ENCODE assay signal across 22 cellular contexts in the genomic region with DNA sequence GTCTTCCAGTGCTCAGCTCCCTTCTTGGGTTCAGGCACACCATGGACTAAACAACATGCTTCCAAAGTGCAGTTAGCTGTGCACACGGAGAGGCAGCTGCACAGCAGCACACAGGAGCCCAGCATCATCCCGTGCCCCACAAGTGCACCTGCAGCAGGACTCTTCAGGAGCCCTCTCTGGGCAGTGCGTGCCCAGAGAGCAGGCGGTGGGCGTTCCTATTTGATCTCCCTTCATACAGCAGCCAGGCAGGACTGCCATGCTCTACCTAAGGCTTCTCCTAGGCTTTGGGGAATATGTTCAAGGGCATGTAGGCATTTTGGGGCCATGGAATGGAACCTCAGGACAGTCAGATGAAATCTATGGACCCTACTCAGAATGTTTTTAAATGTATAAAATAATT. TPM values are rescaled to one million over a fixed set of nuclear protein-coding genes. Genes with fewer than 3 reads are reported as not detected.
A peak's percentile ranks its signal among the peaks of the same experiment; 100 is the strongest.
DNase-seq lines count a peak whose midpoint lies in the region; ATAC-seq and TF ChIP-seq lines count a peak whose summit lies in the region.
"Had no signal": no experiment of that assay in that cellular context is flagged by ENCODE, and none has a peak within 500 bp of the region (broad histone marks: within the 10 kb centered on the region; RNA-seq: fewer than 3 reads in every experiment).

No MANE protein-coding gene starts in this region.

- H3K27ac ChIP-seq in osteoblast (ENCODE audit: low read depth, low read length) (no peak overlapping the region), substantia nigra (ENCODE audit: low read depth, low read length, poor library complexity, severe bottlenecking) (no peak overlapping the region)

- ATAC-seq in activated CD8-positive, alpha-beta T cell treated with anti-CD3 and anti-CD28 coated beads, Interleukin-2, amount 10 ng/mL, durations not matched to agents 7 days and 5 days, result no peak
- ATAC-seq in activated CD8-positive, alpha-beta T cell treated with anti-CD3 and anti-CD28 coated beads for 36 hours, result no peak
- ATAC-seq: GM12878, HepG2 had no signal

- H3K4me1 ChIP-seq in osteoblast (ENCODE audit: insufficient read depth, low read length), result no peaks in the 10 kb centered on the region

- H3K27me3 Mint-ChIP-seq in activated CD8-positive, alpha-beta T cell treated with anti-CD3 and anti-CD28 coated beads, Interleukin-2, amount 10 ng/mL, durations not matched to agents 7 days and 5 days (ENCODE audit: low read depth), result peaks cover 9% of the 10 kb centered on the region
- peaks cover 6% of the 10 kb centered on the region for H3K27me3 Mint-ChIP-seq in activated CD8-positive, alpha-beta T cell treated with anti-CD3 and anti-CD28 coated beads for 36 hours
- H3K27me3 Mint-ChIP-seq in activated CD4-positive, alpha-beta T cell treated with anti-CD3 and anti-CD28 coated beads, Interleukin-2, amount 10 ng/mL, durations not matched to agents 7 days and 5 days, result peaks cover 9% of the 10 kb centered on the region
- H3K27me3 Mint-ChIP-seq: CD4-positive, CD25-positive, alpha-beta regulatory T cell had no signal

- no peaks in the 10 kb centered on the region for H3K9me3 Mint-ChIP-seq in activated CD8-positive, alpha-beta T cell treated with anti-CD3 and anti-CD28 coated beads, Interleukin-2, amount 10 ng/mL, durations not matched to agents 7 days and 5 days (ENCODE audit: insufficient read depth)
- H3K9me3 Mint-ChIP-seq in activated CD8-positive, alpha-beta T cell treated with anti-CD3 and anti-CD28 coated beads for 36 hours, result no peaks in the 10 kb centered on the region
- H3K9me3 Mint-ChIP-seq in activated CD4-positive, alpha-beta T cell treated with anti-CD3 and anti-CD28 coated beads, Interleukin-2, amount 10 ng/mL, durations not matched to agents 7 days and 5 days, result no peaks in the 10 kb centered on the region
- H3K9me3 Mint-ChIP-seq: CD8-positive, alpha-beta memory T cell had no signal

- no peaks in the 10 kb centered on the region for H3K4me1 Mint-ChIP-seq in activated CD8-positive, alpha-beta T cell treated with anti-CD3 and anti-CD28 coated beads, Interleukin-2, amount 10 ng/mL, durations not matched to agents 7 days and 5 days (ENCODE audit: low read depth)
- H3K4me1 Mint-ChIP-seq in activated CD8-positive, alpha-beta T cell treated with anti-CD3 and anti-CD28 coated beads for 36 hours (ENCODE audit: low read depth), result no peaks in the 10 kb centered on the region
- H3K4me1 Mint-ChIP-seq in activated CD4-positive, alpha-beta T cell treated with anti-CD3 and anti-CD28 coated beads, Interleukin-2, amount 10 ng/mL, durations not matched to agents 7 days and 5 days, result no peaks in the 10 kb centered on the region
- H3K4me1 Mint-ChIP-seq: CD8-positive, alpha-beta memory T cell had no signal

- intact Hi-C loops in activated CD8-positive, alpha-beta T cell treated with anti-CD3 and anti-CD28 coated beads for 36 hours (cut with micrococcal nuclease), result no loop called here

- peak; percentile 3 for DNase-seq in activated CD8-positive, alpha-beta T cell treated with anti-CD3 and anti-CD28 coated beads, Interleukin-2, amount 10 ng/mL, durations not matched to agents 7 days and 5 days
- DNase-seq in activated CD8-positive, alpha-beta T cell treated with anti-CD3 and anti-CD28 coated beads for 36 hours, result no peak
- DNase-seq in epidermal melanocyte (ENCODE audit: insufficient read length, low spot score), result peak; percentile 8
- peak; percentile 59 for DNase-seq in osteoblast (ENCODE audit: insufficient read length, low spot score, missing footprints)
- no peak for DNase-seq in substantia nigra (lab: John Stamatoyannopoulos, UW)
- no peak for DNase-seq in nucleus accumbens (lab: John Stamatoyannopoulos, UW)
- DNase-seq in activated CD4-positive, alpha-beta T cell treated with anti-CD3 and anti-CD28 coated beads, Interleukin-2, amount 10 ng/mL, durations not matched to agents 7 days and 5 days, result no peak
- DNase-seq: ACHN; BE2C; C1 segment of cervical spinal cord; CD4-positive, CD25-positive, alpha-beta regulatory T cell; CD8-positive, alpha-beta memory T cell; COR-L47; DMS 273 treated with DMSO at 0.1 percent for 48 hours; DMS53; DND-41; EL; GOT3; H7 had no signal

- no peaks in the 10 kb centered on the region for H3K79me2 ChIP-seq in osteoblast (ENCODE audit: insufficient read depth, low read length)

- no peak for TF ChIP-seq CTCF in activated CD8-positive, alpha-beta T cell treated with anti-CD3 and anti-CD28 coated beads for 36 hours (IDR thresholded peaks at IDR 0.05)
- TF ChIP-seq CTCF in osteoblast (IDR thresholded peaks at IDR 0.05; ENCODE audit: extremely low read depth, low read depth, low read length), result no peak

- POLR2A ChIA-PET in activated CD8-positive, alpha-beta T cell treated with anti-CD3 and anti-CD28 coated beads, Interleukin-2, amount 10 ng/mL, durations not matched to agents 7 days and 5 days (lab: Charles Lee), result no interaction called here
- POLR2A ChIA-PET in activated CD8-positive, alpha-beta T cell treated with anti-CD3 and anti-CD28 coated beads for 36 hours (lab: Charles Lee), result no interaction called here
- POLR2A ChIA-PET in activated CD4-positive, alpha-beta T cell treated with anti-CD3 and anti-CD28 coated beads, Interleukin-2, amount 10 ng/mL, durations not matched to agents 7 days and 5 days (lab: Charles Lee), result no interaction called here

- CTCF ChIA-PET in activated CD8-positive, alpha-beta T cell treated with anti-CD3 and anti-CD28 coated beads, Interleukin-2, amount 10 ng/mL, durations not matched to agents 7 days and 5 days (lab: Charles Lee), result no interaction called here
- CTCF ChIA-PET in activated CD8-positive, alpha-beta T cell treated with anti-CD3 and anti-CD28 coated beads for 36 hours (lab: Charles Lee), result no interaction called here
- CTCF ChIA-PET in activated CD4-positive, alpha-beta T cell treated with anti-CD3 and anti-CD28 coated beads, Interleukin-2, amount 10 ng/mL, durations not matched to agents 7 days and 5 days (lab: Charles Lee), result no interaction called here

- H3K36me3 Mint-ChIP-seq in activated CD8-positive, alpha-beta T cell treated with anti-CD3 and anti-CD28 coated beads, Interleukin-2, amount 10 ng/mL, durations not matched to agents 7 days and 5 days (ENCODE audit: low read depth), result no peaks in the 10 kb centered on the region
- H3K36me3 Mint-ChIP-seq in activated CD8-positive, alpha-beta T cell treated with anti-CD3 and anti-CD28 coated beads for 36 hours (ENCODE audit: low read depth), result no peaks in the 10 kb centered on the region
- H3K36me3 Mint-ChIP-seq in activated CD4-positive, alpha-beta T cell treated with anti-CD3 and anti-CD28 coated beads, Interleukin-2, amount 10 ng/mL, durations not matched to agents 7 days and 5 days (ENCODE audit: low read depth), result no peaks in the 10 kb centered on the region
- H3K36me3 Mint-ChIP-seq: CD4-positive, CD25-positive, alpha-beta regulatory T cell; CD8-positive, alpha-beta memory T cell had no signal

- H3K36me3 ChIP-seq in osteoblast (ENCODE audit: insufficient read depth, low read length), result no peaks in the 10 kb centered on the region
- H3K36me3 ChIP-seq: BE2C had no signal

- H3K4me3 ChIP-seq in osteoblast (ENCODE audit: insufficient read depth, low read length), result no peak overlapping the region
- H3K4me3 ChIP-seq: GM12878 had no signal

- H3K9me3 ChIP-seq in osteoblast (ENCODE audit: low read depth, low read length), result no peaks in the 10 kb centered on the region
- H3K9me3 ChIP-seq: BE2C had no signal

- no peaks in the 10 kb centered on the region for H3K27me3 ChIP-seq in osteoblast (ENCODE audit: insufficient read depth, low read length)

- no peak overlapping the region for H3K4me3 Mint-ChIP-seq in activated CD8-positive, alpha-beta T cell treated with anti-CD3 and anti-CD28 coated beads, Interleukin-2, amount 10 ng/mL, durations not matched to agents 7 days and 5 days
- H3K4me3 Mint-ChIP-seq in activated CD8-positive, alpha-beta T cell treated with anti-CD3 and anti-CD28 coated beads for 36 hours, result no peak overlapping the region
- no peak overlapping the region for H3K4me3 Mint-ChIP-seq in activated CD4-positive, alpha-beta T cell treated with anti-CD3 and anti-CD28 coated beads, Interleukin-2, amount 10 ng/mL, durations not matched to agents 7 days and 5 days
- H3K4me3 Mint-ChIP-seq: CD4-positive, CD25-positive, alpha-beta regulatory T cell; CD8-positive, alpha-beta memory T cell had no signal

- no peaks in the 10 kb centered on the region for H4K20me1 ChIP-seq in osteoblast (ENCODE audit: insufficient read depth, low read length)

- no peak overlapping the region for H3K4me2 ChIP-seq in osteoblast (ENCODE audit: insufficient read depth, low read length)

- no peak overlapping the region for H2AFZ ChIP-seq in osteoblast (ENCODE audit: low read length)

- H3K27ac Mint-ChIP-seq in activated CD8-positive, alpha-beta T cell treated with anti-CD3 and anti-CD28 coated beads, Interleukin-2, amount 10 ng/mL, durations not matched to agents 7 days and 5 days, result no peak overlapping the region
- H3K27ac Mint-ChIP-seq in activated CD8-positive, alpha-beta T cell treated with anti-CD3 and anti-CD28 coated beads for 36 hours, result no peak overlapping the region
- H3K27ac Mint-ChIP-seq in activated CD4-positive, alpha-beta T cell treated with anti-CD3 and anti-CD28 coated beads, Interleukin-2, amount 10 ng/mL, durations not matched to agents 7 days and 5 days, result no peak overlapping the region
- H3K27ac Mint-ChIP-seq: CD4-positive, CD25-positive, alpha-beta regulatory T cell; CD8-positive, alpha-beta memory T cell had no signal

RNA-seq across cellular contexts. Expression of gene ANO2, which starts 35.5 kb away (rescaled TPM):
- not detected for total RNA-seq in activated CD8-positive, alpha-beta T cell treated with anti-CD3 and anti-CD28 coated beads, Interleukin-2, amount 10 ng/mL, durations not matched to agents 7 days and 5 days
- not detected for total RNA-seq in activated CD8-positive, alpha-beta T cell treated with anti-CD3 and anti-CD28 coated beads for 36 hours
- total RNA-seq in osteoblast, result under 0.01 and 0.29 TPM in 2 replicates
- not detected for total RNA-seq in activated CD4-positive, alpha-beta T cell treated with anti-CD3 and anti-CD28 coated beads, Interleukin-2, amount 10 ng/mL, durations not matched to agents 7 days and 5 days
- total RNA-seq: CD8-positive, alpha-beta memory T cell; G401; GM12878; HepG2 had no signal

Comparison
In these comparisons a context has a peak if more than half of its experiments do, and no peak if none do; other contexts are left out.
1. DNase-seq: peak in activated CD8-positive, alpha-beta T cell treated with anti-CD3 and anti-CD28 coated beads, Interleukin-2, amount 10 ng/mL, durations not matched to agents 7 days and 5 days (single experiment), epidermal melanocyte (single experiment) and osteoblast (single experiment); none in activated CD8-positive, alpha-beta T cell treated with anti-CD3 and anti-CD28 coated beads for 36 hours (single experiment), substantia nigra (0 of 49), nucleus accumbens (0 of 56) and activated CD4-positive, alpha-beta T cell treated with anti-CD3 and anti-CD28 coated beads, Interleukin-2, amount 10 ng/mL, durations not matched to agents 7 days and 5 days (single experiment).